27 cellular contexts compared by ENCODE assay signal in genomic region chr3:144259267-144259666, GRCh38.
DNase-seq lines count a peak whose midpoint lies in the region; ATAC-seq and TF ChIP-seq lines count a peak whose summit lies in the region.
"Had no signal": no experiment of that assay in that cellular context is flagged by ENCODE, and none has a peak within 500 bp of the region (broad histone marks: within the 10 kb centered on the region; RNA-seq: fewer than 3 reads in every experiment).

No MANE protein-coding gene starts in this region.

- no peaks in the 10 kb centered on the region for H3K36me3 Mint-ChIP-seq in activated CD8-positive, alpha-beta T cell treated with anti-CD3 and anti-CD28 coated beads for 36 hours (ENCODE audit: low read depth)
- no peaks in the 10 kb centered on the region for H3K36me3 Mint-ChIP-seq in CD14-positive monocyte
- H3K36me3 Mint-ChIP-seq: naive thymus-derived CD8-positive, alpha-beta T cell had no signal

- no peaks in the 10 kb centered on the region for H3K4me1 Mint-ChIP-seq in activated CD8-positive, alpha-beta T cell treated with anti-CD3 and anti-CD28 coated beads for 36 hours (ENCODE audit: low read depth)
- peaks cover 2% of the 10 kb centered on the region for H3K4me1 Mint-ChIP-seq in CD14-positive monocyte
- H3K4me1 Mint-ChIP-seq: naive thymus-derived CD8-positive, alpha-beta T cell; T-helper 17 cell had no signal

- ATAC-seq in activated CD8-positive, alpha-beta T cell treated with anti-CD3 and anti-CD28 coated beads for 36 hours: no peak
- ATAC-seq: naive thymus-derived CD8-positive, alpha-beta T cell; pancreas; sciatic nerve; T-helper 17 cell had no signal

- peaks cover 10% of the 10 kb centered on the region for H3K27me3 Mint-ChIP-seq in activated CD8-positive, alpha-beta T cell treated with anti-CD3 and anti-CD28 coated beads for 36 hours
- peaks cover 5 to 10% (median 9%) of the 10 kb centered on the region in 3 donors for H3K27me3 Mint-ChIP-seq in CD14-positive monocyte (ENCODE audit: low read depth in 3 of 3)

- POLR2A ChIA-PET in activated CD8-positive, alpha-beta T cell treated with anti-CD3 and anti-CD28 coated beads for 36 hours (lab: Charles Lee): no interaction called here

- H3K27ac Mint-ChIP-seq in activated CD8-positive, alpha-beta T cell treated with anti-CD3 and anti-CD28 coated beads for 36 hours: no peak overlapping the region
- no peak overlapping the region for H3K27ac Mint-ChIP-seq in CD14-positive monocyte
- H3K27ac Mint-ChIP-seq: mesothelial cell of epicardium; naive thymus-derived CD8-positive, alpha-beta T cell; T-helper 17 cell had no signal

- H3K9me3 Mint-ChIP-seq in activated CD8-positive, alpha-beta T cell treated with anti-CD3 and anti-CD28 coated beads for 36 hours: peaks cover 3% of the 10 kb centered on the region
- peaks cover 0 to 3% (median 0%) of the 10 kb centered on the region in 7 donors for H3K9me3 Mint-ChIP-seq in CD14-positive monocyte

- in situ Hi-C loops in astrocyte of the spinal cord (cut with HindIII; ENCODE audit: low sequenced_read_pairs): no loop called here

- DNase-seq in NCI-H2029 (lab: John Stamatoyannopoulos, UW) (peak; percentile 33), NCI-H2029 treated with DMSO at 0.1 percent for 48 hours (lab: John Stamatoyannopoulos, UW) (no peak), NCI-H510A treated with DMSO at 0.1 percent for 48 hours (lab: John Stamatoyannopoulos, UW) (peak; percentile 70), astrocyte of the spinal cord (ENCODE audit: low read depth, low spot score) (peak; percentile 23), non-pigmented ciliary epithelial cell (ENCODE audit: low read depth) (peak; percentile 23), CD14-positive monocyte (ENCODE audit: low spot score) (no peak)
- DNase-seq in stimulated activated CD4-positive, alpha-beta T cell treated with anti-CD3 and anti-CD28 coated beads, Interleukin-1b, Interleukin-23, amount 100 ng/mL, for 48 hours: no peak
- DNase-seq in activated CD8-positive, alpha-beta T cell treated with anti-CD3 and anti-CD28 coated beads for 36 hours: no peak
- DNase-seq: activated CD4-positive, alpha-beta T cell treated with anti-CD3 and anti-CD28 coated beads, Interleukin-2, amount 50 U/mL, for 1 hour; activated CD8-positive, alpha-beta memory T cell treated with anti-CD3 and anti-CD28 coated beads, Interleukin-2, amount 50 U/mL, for 48 hours; activated effector memory CD4-positive, alpha-beta T cell treated with Interleukin-2 at 50 U/mL for 16 hours; Calu3; glutamatergic neuron; H7; left ventricle myocardium inferior; MG63; naive thymus-derived CD8-positive, alpha-beta T cell; NCI-H1436 treated with DMSO at 0.1 percent for 48 hours; NCI-H446; pancreas; stimulated activated CD8-positive, alpha-beta memory T cell treated with anti-CD3 and anti-CD28 coated beads, Interleukin-4, amount 100 ng/mL, for 48 hours; substantia nigra; T-helper 17 cell had no signal

- intact Hi-C loops in activated CD8-positive, alpha-beta T cell treated with anti-CD3 and anti-CD28 coated beads for 36 hours (cut with micrococcal nuclease): no loop called here
- intact Hi-C loops in CD14-positive monocyte (cut with micrococcal nuclease): no loop called here

- H3K4me3 ChIP-seq in astrocyte of the spinal cord (ENCODE audit: low read depth, low read length): no peak overlapping the region
- H3K4me3 ChIP-seq: BLaER1, cardiac muscle cell, left ventricle myocardium inferior, MG63, pancreas had no signal

- no peak overlapping the region for H3K4me3 Mint-ChIP-seq in activated CD8-positive, alpha-beta T cell treated with anti-CD3 and anti-CD28 coated beads for 36 hours
- no peak overlapping the region for H3K4me3 Mint-ChIP-seq in CD14-positive monocyte
- H3K4me3 Mint-ChIP-seq: mesothelial cell of epicardium; naive thymus-derived CD8-positive, alpha-beta T cell; T-helper 17 cell had no signal

- CTCF ChIA-PET in activated CD8-positive, alpha-beta T cell treated with anti-CD3 and anti-CD28 coated beads for 36 hours (lab: Charles Lee): no interaction called here

- TF ChIP-seq CTCF in astrocyte of the spinal cord (IDR thresholded peaks at IDR 0.05; ENCODE audit: low read depth, low read length) (no peak), CD14-positive monocyte (IDR thresholded peaks at IDR 0.05) (no peak)
- no peak for TF ChIP-seq CTCF in activated CD8-positive, alpha-beta T cell treated with anti-CD3 and anti-CD28 coated beads for 36 hours (IDR thresholded peaks at IDR 0.05)

Comparison
In these comparisons a context has a peak if more than half of its experiments do, and no peak if none do; other contexts are left out.
1. DNase-seq: peak in NCI-H2029 (single experiment), NCI-H510A treated with DMSO at 0.1 percent for 48 hours (single experiment), astrocyte of the spinal cord (single experiment) and non-pigmented ciliary epithelial cell (single experiment); none in NCI-H2029 treated with DMSO at 0.1 percent for 48 hours (single experiment), stimulated activated CD4-positive, alpha-beta T cell treated with anti-CD3 and anti-CD28 coated beads, Interleukin-1b, Interleukin-23, amount 100 ng/mL, for 48 hours (single experiment), activated CD8-positive, alpha-beta T cell treated with anti-CD3 and anti-CD28 coated beads for 36 hours (single experiment) and CD14-positive monocyte (single experiment).